ENCODE assay signal across 8 cellular contexts in the genomic region with DNA sequence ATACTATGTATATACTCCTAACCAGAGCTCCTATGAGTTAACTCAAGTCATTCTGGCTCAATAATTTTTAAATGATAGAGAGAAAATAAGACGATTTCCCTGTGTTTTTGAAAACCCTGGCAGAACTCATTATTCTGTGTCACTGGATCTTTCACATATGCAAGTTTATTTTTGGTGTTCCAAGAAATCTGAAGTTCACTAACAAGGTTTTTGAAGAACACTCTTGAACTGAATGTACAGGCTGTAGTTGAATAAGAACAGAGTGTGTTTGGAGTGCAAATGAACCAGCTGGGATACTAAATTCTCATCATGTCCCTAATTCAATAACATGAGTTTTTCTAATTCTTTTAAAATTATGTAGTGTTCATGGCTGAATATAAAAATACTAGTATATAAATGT.
"Had no signal": no experiment of that assay in that cellular context is flagged by ENCODE, and none has a peak within 500 bp of the region (broad histone marks: within the 10 kb centered on the region; RNA-seq: fewer than 3 reads in every experiment).

No MANE protein-coding gene starts in this region.

- DNase-seq: GM23248, GOT3, H7, HFFc6, IMR-90, KG1 had no signal

- ATAC-seq: HCT116, K562 had no signal

- H3K27ac ChIP-seq: GM23248 had no signal
